In genomic region chr14:99752486-99753121, GRCh38 we compare ENCODE assay signal across 11 cellular contexts. TPM values are rescaled to one million over a fixed set of nuclear protein-coding genes. Genes with fewer than 3 reads are reported as not detected.
A peak's percentile ranks its signal among the peaks of the same experiment; 100 is the strongest.
DNase-seq lines count a peak whose midpoint lies in the region.
"Had no signal": no experiment of that assay in that cellular context is flagged by ENCODE, and none has a peak within 500 bp of the region (broad histone marks: within the 10 kb centered on the region; RNA-seq: fewer than 3 reads in every experiment).

No MANE protein-coding gene starts in this region.

- H3K27ac Mint-ChIP-seq in activated CD4-positive, alpha-beta T cell treated with anti-CD3 and anti-CD28 coated beads, Interleukin-2, amount 10 ng/mL, durations not matched to agents 7 days and 5 days = no peak overlapping the region
- H3K27ac Mint-ChIP-seq: activated CD8-positive, alpha-beta T cell treated with anti-CD3 and anti-CD28 coated beads, Interleukin-2, amount 10 ng/mL, durations not matched to agents 7 days and 5 days had no signal

- no peaks in the 10 kb centered on the region for H3K9me3 ChIP-seq in SJSA1 (replicated peaks)

- DNase-seq in EH (ENCODE audit: low read depth) (peak; percentile 88), SJSA1 (ENCODE audit: low read depth in 1 of 2, low spot score in 2 of 2) (peak; percentile 77 to 94), fibroblast of gingiva (ENCODE audit: low read depth) (peak; percentile 57), posterior vena cava (ENCODE audit: low spot score) (peak; percentile 68), NCI-H2081 (lab: John Stamatoyannopoulos, UW) (no peak), DMS153 (lab: John Stamatoyannopoulos, UW) (no peak), NCI-H526 treated with DMSO at 0.1 percent for 48 hours (lab: John Stamatoyannopoulos, UW) (no peak)
- no peak for DNase-seq in activated CD4-positive, alpha-beta T cell treated with anti-CD3 and anti-CD28 coated beads, Interleukin-2, amount 10 ng/mL, durations not matched to agents 7 days and 5 days
- DNase-seq: activated CD8-positive, alpha-beta T cell treated with anti-CD3 and anti-CD28 coated beads, Interleukin-2, amount 10 ng/mL, durations not matched to agents 7 days and 5 days; DMS79 had no signal

- H3K4me3 Mint-ChIP-seq in activated CD4-positive, alpha-beta T cell treated with anti-CD3 and anti-CD28 coated beads, Interleukin-2, amount 10 ng/mL, durations not matched to agents 7 days and 5 days = no peak overlapping the region
- H3K4me3 Mint-ChIP-seq: activated CD8-positive, alpha-beta T cell treated with anti-CD3 and anti-CD28 coated beads, Interleukin-2, amount 10 ng/mL, durations not matched to agents 7 days and 5 days had no signal

- H3K4me1 Mint-ChIP-seq in activated CD4-positive, alpha-beta T cell treated with anti-CD3 and anti-CD28 coated beads, Interleukin-2, amount 10 ng/mL, durations not matched to agents 7 days and 5 days = peaks cover 8% of the 10 kb centered on the region

- peak overlapping the region; percentile 97 for H3K27ac ChIP-seq in SJSA1
- H3K27ac ChIP-seq: HL-60 had no signal

- intact Hi-C loops in posterior vena cava (cut with DNase I) = loop anchor here in 1 of 2 donors (5.0 kb wide), 1 partner anchor 35 kb away; no protein-coding TSS in a partner anchor

- POLR2A ChIA-PET in activated CD4-positive, alpha-beta T cell treated with anti-CD3 and anti-CD28 coated beads, Interleukin-2, amount 10 ng/mL, durations not matched to agents 7 days and 5 days (lab: Charles Lee) = no interaction called here

- H3K9me3 Mint-ChIP-seq in activated CD4-positive, alpha-beta T cell treated with anti-CD3 and anti-CD28 coated beads, Interleukin-2, amount 10 ng/mL, durations not matched to agents 7 days and 5 days = no peaks in the 10 kb centered on the region

- H3K4me3 ChIP-seq in SJSA1 = 0 out of 2 replicates have a peak overlapping the region, but pooled peaks have one; percentile 4

- peaks cover 16% of the 10 kb centered on the region for H3K36me3 ChIP-seq in SJSA1

- H3K27me3 Mint-ChIP-seq in activated CD4-positive, alpha-beta T cell treated with anti-CD3 and anti-CD28 coated beads, Interleukin-2, amount 10 ng/mL, durations not matched to agents 7 days and 5 days = peaks cover 23% of the 10 kb centered on the region

- H3K4me1 ChIP-seq in SJSA1 (replicated peaks) = peaks cover 80% of the 10 kb centered on the region

- H3K36me3 Mint-ChIP-seq in activated CD4-positive, alpha-beta T cell treated with anti-CD3 and anti-CD28 coated beads, Interleukin-2, amount 10 ng/mL, durations not matched to agents 7 days and 5 days (ENCODE audit: low read depth) = no peaks in the 10 kb centered on the region

- no peaks in the 10 kb centered on the region for H3K27me3 ChIP-seq in SJSA1 (replicated peaks)

- CTCF ChIA-PET in activated CD4-positive, alpha-beta T cell treated with anti-CD3 and anti-CD28 coated beads, Interleukin-2, amount 10 ng/mL, durations not matched to agents 7 days and 5 days (lab: Charles Lee) = interaction anchor here (0.7 kb wide), 2 partner anchors 35 to 1321 kb away, joined by 3 read pairs; no protein-coding TSS in a partner anchor

RNA-seq across cellular contexts. Expression of gene EML1, which starts 40.6 kb away (rescaled TPM):
- 86.7 and 94.7 TPM in 2 replicates for total RNA-seq in SJSA1 (2014; rRNA removed; shearing (Covaris generic))
- 10 to 100 TPM; 83.1 to 92.6 TPM for total RNA-seq in posterior vena cava
- under 1 TPM in 1 of 2 experiments, not detected in 1; 0.12 TPM for total RNA-seq in activated CD4-positive, alpha-beta T cell treated with anti-CD3 and anti-CD28 coated beads, Interleukin-2, amount 10 ng/mL, durations not matched to agents 7 days and 5 days
- total RNA-seq: activated CD8-positive, alpha-beta T cell treated with anti-CD3 and anti-CD28 coated beads, Interleukin-2, amount 10 ng/mL, durations not matched to agents 7 days and 5 days had no signal

Comparison
In these comparisons a context has a peak if more than half of its experiments do, and no peak if none do; other contexts are left out.
1. DNase-seq: peak in EH (single experiment), SJSA1 (2 of 2), fibroblast of gingiva (single experiment) and posterior vena cava (single experiment); none in NCI-H2081 (0 of 2), DMS153 (single experiment), activated CD4-positive, alpha-beta T cell treated with anti-CD3 and anti-CD28 coated beads, Interleukin-2, amount 10 ng/mL, durations not matched to agents 7 days and 5 days (single experiment) and NCI-H526 treated with DMSO at 0.1 percent for 48 hours (single experiment).
2. RNA of gene EML1, which starts 40.6 kb away (total RNA-seq): 83.1 to 92.6 TPM in posterior vena cava and 86.7 to 94.7 TPM in SJSA1; 0.12 TPM in activated CD4-positive, alpha-beta T cell treated with anti-CD3 and anti-CD28 coated beads, Interleukin-2, amount 10 ng/mL, durations not matched to agents 7 days and 5 days; every median in the first group is over 10 times any median in the second.